In genomic region chr19:38527466-38528136, GRCh38 we compare ENCODE assay signal across 1 cellular context.
TF ChIP-seq lines count a peak whose summit lies in the region.

No MANE protein-coding gene starts in this region.

TF ChIP-seq in HepG2, 621 proteins besides CTCF, POLR2A, EP300 and RAD21 (continued from another document):
- TF ChIP-seq RFXANK (CRISPR knock-in tag; IDR thresholded peaks at IDR 0.05) (no peak), HMG20A (CRISPR knock-in tag; IDR thresholded peaks at IDR 0.05; ENCODE audit: borderline replicate concordance) (no peak), ZBTB21 (CRISPR knock-in tag; IDR thresholded peaks at IDR 0.05) (no peak), ZSCAN9 (CRISPR knock-in tag; IDR thresholded peaks at IDR 0.05; ENCODE audit: borderline replicate concordance) (no peak), TGIF2 (CRISPR knock-in tag; IDR thresholded peaks at IDR 0.05) (no peak), IRX3 (CRISPR knock-in tag; IDR thresholded peaks at IDR 0.05; ENCODE audit: borderline replicate concordance, low read depth) (no peak), POGZ (CRISPR knock-in tag; IDR thresholded peaks at IDR 0.05) (no peak), ZNF317 (CRISPR knock-in tag; IDR thresholded peaks at IDR 0.05) (no peak), NFIB (CRISPR knock-in tag; IDR thresholded peaks at IDR 0.05; ENCODE audit: borderline replicate concordance) (no peak), HOXA3 (CRISPR knock-in tag; IDR thresholded peaks at IDR 0.05) (no peak), ZNF234 (CRISPR knock-in tag; conservative IDR thresholded peaks at IDR 0.05) (no peak), ESRRA (CRISPR knock-in tag; IDR thresholded peaks at IDR 0.05; ENCODE audit: low read depth) (no peak)
- TF ChIP-seq, protein P1, sequence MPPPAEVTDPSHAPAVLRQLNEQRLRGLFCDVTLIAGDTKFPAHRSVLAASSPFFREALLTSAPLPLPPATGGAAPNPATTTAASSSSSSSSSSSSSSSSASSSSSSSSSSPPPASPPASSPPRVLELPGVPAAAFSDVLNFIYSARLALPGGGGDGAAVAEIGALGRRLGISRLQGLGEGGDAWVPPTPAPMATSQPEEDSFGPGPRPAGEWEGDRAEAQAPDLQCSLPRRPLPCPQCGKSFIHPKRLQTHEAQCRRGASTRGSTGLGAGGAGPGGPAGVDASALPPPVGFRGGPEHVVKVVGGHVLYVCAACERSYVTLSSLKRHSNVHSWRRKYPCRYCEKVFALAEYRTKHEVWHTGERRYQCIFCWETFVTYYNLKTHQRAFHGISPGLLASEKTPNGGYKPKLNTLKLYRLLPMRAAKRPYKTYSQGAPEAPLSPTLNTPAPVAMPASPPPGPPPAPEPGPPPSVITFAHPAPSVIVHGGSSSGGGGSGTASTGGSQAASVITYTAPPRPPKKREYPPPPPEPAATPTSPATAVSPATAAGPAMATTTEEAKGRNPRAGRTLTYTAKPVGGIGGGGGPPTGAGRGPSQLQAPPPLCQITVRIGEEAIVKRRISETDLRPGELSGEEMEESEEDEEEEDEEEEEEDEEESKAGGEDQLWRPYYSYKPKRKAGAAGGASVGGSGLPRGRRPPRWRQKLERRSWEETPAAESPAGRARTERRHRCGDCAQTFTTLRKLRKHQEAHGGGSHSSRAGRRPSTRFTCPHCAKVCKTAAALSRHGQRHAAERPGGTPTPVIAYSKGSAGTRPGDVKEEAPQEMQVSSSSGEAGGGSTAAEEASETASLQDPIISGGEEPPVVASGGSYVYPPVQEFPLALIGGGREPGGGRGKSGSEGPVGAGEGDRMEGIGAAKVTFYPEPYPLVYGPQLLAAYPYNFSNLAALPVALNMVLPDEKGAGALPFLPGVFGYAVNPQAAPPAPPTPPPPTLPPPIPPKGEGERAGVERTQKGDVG (CRISPR knock-in tag; IDR thresholded peaks at IDR 0.05; ENCODE audit: borderline replicate concordance) = no peak
